23 cellular contexts compared by ENCODE assay signal in genomic region chr7:87380905-87381304, GRCh38. TPM values are rescaled to one million over a fixed set of nuclear protein-coding genes. Genes with fewer than 3 reads are reported as not detected.
A peak's percentile ranks its signal among the peaks of the same experiment; 100 is the strongest.
DNase-seq lines count a peak whose midpoint lies in the region; ATAC-seq, FAIRE-seq and TF ChIP-seq lines count a peak whose summit lies in the region.
"Had no signal": no experiment of that assay in that cellular context is flagged by ENCODE, and none has a peak within 500 bp of the region (broad histone marks: within the 10 kb centered on the region; RNA-seq: fewer than 3 reads in every experiment).

No MANE protein-coding gene starts in this region.

- no peaks in the 10 kb centered on the region for H4K20me1 ChIP-seq in GM12878 (ENCODE audit: control insufficient read depth, insufficient read depth)
- H4K20me1 ChIP-seq: BLaER1 treated with 17β-estradiol and CSF1 and Interleukin-3, amounts not matched to agents 10 nM and 100 nM had no signal

- H3K9ac ChIP-seq in GM12878 (ENCODE audit: control insufficient read depth, insufficient read depth, low read length) = no peak overlapping the region
- H3K9ac ChIP-seq: BLaER1 treated with 17β-estradiol and CSF1 and Interleukin-3, amounts not matched to agents 10 nM and 100 nM had no signal

- H3K4me2 ChIP-seq in GM12878 (ENCODE audit: control insufficient read depth, insufficient read depth) = no peak overlapping the region
- H3K4me2 ChIP-seq: A549; BLaER1 treated with 17β-estradiol and CSF1 and Interleukin-3, amounts not matched to agents 10 nM and 100 nM had no signal

- WGBS in GM12878 (ENCODE audit: insufficient coverage, insufficient replicate concordance, low lambda C conversion rate, missing lambda C conversion rate) = 98% methylated on average over 5 of the region's 5 CpGs
- WGBS in right cardiac atrium = 72% methylated on average over 5 of the region's 5 CpGs

- TF ChIP-seq CTCF in GM12878 (IDR thresholded peaks at IDR 0.05 in 2 of 3, conservative IDR thresholded peaks at IDR 0.05 in 1 of 3; ENCODE audit: control insufficient read depth in 2 of 3, extremely low read depth in 1 of 3, insufficient read depth in 1 of 3, low read depth in 3 of 3, low read length in 3 of 3) (no peak), nephron progenitor cell (IDR thresholded peaks at IDR 0.05) (no peak)

- DNase-seq in OCI-M1 (lab: John Stamatoyannopoulos, UW) (peak; percentile 77), GM12878 (ENCODE audit: low read depth, low spot score) (no peak), erythroblast (lab: John Stamatoyannopoulos, UW) (peak; percentile 7 to 32), nephron progenitor cell (peak; percentile 10), left ventricle myocardium superior (no peak), right cardiac atrium (no peak)
- DNase-seq: AML-193; Caco-2; Calu3; CD4-positive, alpha-beta T cell; CD8-positive, alpha-beta T cell; DMS79 treated with DMSO at 0.1 percent for 48 hours; GF-D8 had no signal

- no TSS peak for BruUV-seq in GM12878 (replicated peaks; lab: Mats Ljungman, UMichigan)

- peak overlapping the region; percentile 68 for H3K27ac Mint-ChIP-seq in nephron progenitor cell
- H3K27ac Mint-ChIP-seq: B cell; CD4-positive, alpha-beta T cell; CD8-positive, alpha-beta T cell had no signal

- no peaks in the 10 kb centered on the region for H3K27me3 Mint-ChIP-seq in nephron progenitor cell (ENCODE audit: low read depth, poor library complexity)
- H3K27me3 Mint-ChIP-seq: B cell; CD4-positive, alpha-beta T cell had no signal

- SMC1A ChIA-PET in GM12878 (lab: Charles Lee; ENCODE audit: uncharacterized antibody, unreplicated experiment) = interaction anchor here (1.0 to 1.1 kb wide), 2 partner anchors 12 to 90 kb away, joined by 3 to 5 read pairs; no protein-coding TSS in a partner anchor

- no peaks in the 10 kb centered on the region for H3K79me2 ChIP-seq in GM12878 (ENCODE audit: control insufficient read depth, insufficient read depth, low read length)

- no peaks in the 10 kb centered on the region for H3K36me3 ChIP-seq in GM12878 (ENCODE audit: control insufficient read depth in 2 of 2, insufficient read depth in 2 of 2, low read length in 1 of 2)

- H3K4me3 ChIP-seq in GM12878 (no peak overlapping the region), right cardiac atrium (ENCODE audit: low read length) (no peak overlapping the region)
- H3K4me3 ChIP-seq: A549; BLaER1 treated with 17β-estradiol and CSF1 and Interleukin-3, amounts not matched to agents 10 nM and 100 nM had no signal

- H3K36me3 Mint-ChIP-seq in nephron progenitor cell (ENCODE audit: low read depth) = peaks cover 48% of the 10 kb centered on the region

- POLR2A ChIA-PET in GM12878 (lab: Charles Lee) = no interaction called here

- no peak overlapping the region for H3K4me3 Mint-ChIP-seq in nephron progenitor cell
- H3K4me3 Mint-ChIP-seq: B cell; CD4-positive, alpha-beta T cell; CD8-positive, alpha-beta T cell had no signal

- no peak for ATAC-seq in GM12878
- no peak for ATAC-seq in left ventricle myocardium superior
- no peak for ATAC-seq in GM18502 (IDR thresholded peaks at IDR 0.05; ENCODE audit: poor library complexity, unreplicated experiment)
- no peak for ATAC-seq in right cardiac atrium
- ATAC-seq: A549; CD8-positive, alpha-beta T cell had no signal

- no peak overlapping the region for H2AFZ ChIP-seq in GM12878 (ENCODE audit: control insufficient read depth, low read depth, low read length)

- H3K27me3 ChIP-seq in GM12878 (replicated peaks in 1 of 2; ENCODE audit: control insufficient read depth in 2 of 2, insufficient read depth in 2 of 2, low read length in 1 of 2) (no peaks in the 10 kb centered on the region), right cardiac atrium (ENCODE audit: control insufficient read depth, insufficient read depth) (no peaks in the 10 kb centered on the region)
- H3K27me3 ChIP-seq: BLaER1 treated with 17β-estradiol and CSF1 and Interleukin-3, amounts not matched to agents 10 nM and 100 nM had no signal

- intact Hi-C loops in GM12878 (cut with micrococcal nuclease; ENCODE audit: unreplicated experiment) (no loop called here), left ventricle myocardium superior (cut with micrococcal nuclease) (no loop called here), right cardiac atrium (cut with DNase I) (no loop called here)

- peak; percentile 27 for FAIRE-seq in GM12878 (lab: Jason Lieb, UNC)
- FAIRE-seq: A549, D721Med, G401.6, GM12892, GM19239 had no signal

- TF ChIP-seq POLR2A in GM12878 (IDR thresholded peaks at IDR 0.05; ENCODE audit: low read depth, low read length) = no peak
- no peak for TF ChIP-seq POLR2A in erythroblast (IDR thresholded peaks at IDR 0.05; ENCODE audit: low read length)

- in situ Hi-C loops in GM12878 (cut with MboI) = no loop called here

- H3K9me3 ChIP-seq in GM12878 (replicated peaks; ENCODE audit: control insufficient read depth, insufficient read depth, low read length) (no peaks in the 10 kb centered on the region), right cardiac atrium (ENCODE audit: control insufficient read depth, low read length) (no peaks in the 10 kb centered on the region)
- H3K9me3 ChIP-seq: A549 had no signal

- no peak overlapping the region for H3K27ac ChIP-seq in GM12878 (ENCODE audit: control insufficient read depth, insufficient read depth)
- no peak overlapping the region for H3K27ac ChIP-seq in right cardiac atrium (ENCODE audit: low read length)
- H3K27ac ChIP-seq: 22Rv1; A549; BLaER1 treated with 17β-estradiol and CSF1 and Interleukin-3, amounts not matched to agents 10 nM and 100 nM; C4-2B had no signal

- peaks cover 19% of the 10 kb centered on the region for H3K9me3 Mint-ChIP-seq in nephron progenitor cell
- H3K9me3 Mint-ChIP-seq: CD4-positive, alpha-beta T cell; CD8-positive, alpha-beta T cell had no signal

- peaks cover 13% of the 10 kb centered on the region for H3K4me1 Mint-ChIP-seq in nephron progenitor cell
- H3K4me1 Mint-ChIP-seq: B cell had no signal

- H3K4me1 ChIP-seq in GM12878 (ENCODE audit: control insufficient read depth, insufficient read depth, low read length) = no peaks in the 10 kb centered on the region
- no peaks in the 10 kb centered on the region for H3K4me1 ChIP-seq in right cardiac atrium (ENCODE audit: control insufficient read depth, insufficient read depth, low read length)
- H3K4me1 ChIP-seq: BLaER1 treated with 17β-estradiol and CSF1 and Interleukin-3, amounts not matched to agents 10 nM and 100 nM; Caco-2 had no signal

- CTCF ChIA-PET in GM12878 (lab: Yijun Ruan, JAX) = interaction anchor here (1.1 kb wide), 1 partner anchor 35 kb away, joined by 3 read pairs; no protein-coding TSS in a partner anchor

- TF ChIP-seq EP300 in GM12878 (IDR thresholded peaks at IDR 0.05; ENCODE audit: borderline replicate concordance in 1 of 2, control insufficient read depth in 1 of 2, low read depth in 2 of 2, low read length in 2 of 2) = no peak

- TF ChIP-seq RAD21 in GM12878 (IDR thresholded peaks at IDR 0.05; ENCODE audit: insufficient read depth, low read depth, low read length) = no peak

- RAD21 ChIA-PET in GM12878 (lab: Charles Lee; ENCODE audit: unreplicated experiment) = no interaction called here

TF ChIP-seq in GM12878, 131 proteins besides CTCF, POLR2A, EP300 and RAD21:
- TF ChIP-seq TCF3 (IDR thresholded peaks at IDR 0.05; ENCODE audit: borderline replicate concordance, insufficient read depth, low read depth, low read length) (no peak), ZNF24 (IDR thresholded peaks at IDR 0.05) (no peak)
TF ChIP-seq in GM12878: peak in this region for 0.

RNA-seq across cellular contexts. Expression of gene CROT, which starts 35.4 kb away (rescaled TPM):
- total RNA-seq in GM12878 (2013; cell fraction: nucleolus; rRNA removed) = 51.6 and 54.8 TPM in 2 replicates
- 9.0 and 9.8 TPM in 2 replicates for total RNA-seq in GM12878 (2014; rRNA removed)
- 13.0 and 13.1 TPM in 2 replicates for total RNA-seq in GM12878 (2014; rRNA removed; fragmentation: Illumina TruSeq; extraction: Trizol)
- 8.4 and 9.4 TPM in 2 replicates for total RNA-seq in GM12878 (2021)
- polyA plus RNA-seq in GM12878 (2011; ENCODE audit: low read depth) = 3.1 TPM
- polyA plus RNA-seq in GM12878 (2011; rRNA removed) = 13.9 and 21.4 TPM in 2 replicates
- 4.1 and 4.8 TPM in 2 replicates for polyA plus RNA-seq in GM12878 (2011; cell fraction: cytosol; rRNA removed)
- polyA plus RNA-seq in GM12878 (2011; cell fraction: nucleus; rRNA removed) = 14.8 and 22.2 TPM in 2 replicates
- polyA plus RNA-seq in GM12878 (2012) = 4.4 and 5.1 TPM in 2 replicates
- 11.8 and 14.8 TPM in 2 replicates for polyA plus RNA-seq in GM12878 (2014; fragmentation: Illumina TruSeq; extraction: Trizol)
- 1 to 10 TPM; 5.5 to 6.0 TPM for polyA plus RNA-seq in GM12878 (2014; fragmentation: Nextera tagmentation; extraction: Ambion mirVana)
- polyA plus RNA-seq in GM12878 (2014; rRNA removed) = 8.3 and 12.4 TPM in 2 replicates
- 10 to 100 TPM; 14.6 to 15.9 TPM for polyA plus RNA-seq in GM12878 (2016; fragmentation: Nextera tagmentation; extraction: Ambion mirVana)
- 7.1 and 8.9 TPM in 2 replicates for polyA minus RNA-seq in GM12878 (2011; rRNA and poly(A)+ RNA removed)
- polyA minus RNA-seq in GM12878 (2011; cell fraction: cytosol; rRNA and poly(A)+ RNA removed) = 3.0 and 5.7 TPM in 2 replicates
- 14.3 and 27.0 TPM in 2 replicates for polyA minus RNA-seq in GM12878 (2011; cell fraction: nucleus; rRNA and poly(A)+ RNA removed)
- 8.8 TPM for total RNA-seq in left ventricle myocardium superior
- 10 to 100 TPM in 2 of 4 donors, 1 to 10 TPM in 2; 7.1 to 13.3 (median 10.5) TPM for total RNA-seq in right cardiac atrium
- 6.3 TPM for polyA plus RNA-seq in right cardiac atrium

Comparison
In these comparisons a context has a peak if more than half of its experiments do, and no peak if none do; other contexts are left out.
1. DNase-seq: peak in OCI-M1 (single experiment), erythroblast (2 of 2) and nephron progenitor cell (single experiment); none in GM12878 (single experiment), left ventricle myocardium superior (single experiment) and right cardiac atrium (0 of 3).